In genomic region chr18:45275367-45276113, GRCh38 we compare ENCODE assay signal across 8 cellular contexts.
DNase-seq lines count a peak whose midpoint lies in the region; ATAC-seq and TF ChIP-seq lines count a peak whose summit lies in the region.

No MANE protein-coding gene starts in this region.

- no peaks in the 10 kb centered on the region for H3K79me2 ChIP-seq in neural cell (replicated peaks; ENCODE audit: insufficient read depth, low read length)

- no peak overlapping the region for H3K27ac Mint-ChIP-seq in brain

- no peak for TF ChIP-seq EP300 in neural cell (conservative IDR thresholded peaks at IDR 0.05; ENCODE audit: poor library complexity, severe bottlenecking)

- H3K36me3 ChIP-seq in neural cell (ENCODE audit: insufficient read depth, low read length), result no peaks in the 10 kb centered on the region

- no peak overlapping the region for H3K4me2 ChIP-seq in neural cell (ENCODE audit: low read length)

- DNase-seq in GM10248 (ENCODE audit: extremely low spot score), result no peak
- DNase-seq in M059J (ENCODE audit: low read depth), result peak; percentile 31
- DNase-seq in activated CD8-positive, alpha-beta memory T cell treated with anti-CD3 and anti-CD28 coated beads for 24 hours, result no peak

- no peaks in the 10 kb centered on the region for H3K4me1 Mint-ChIP-seq in brain

- H3K4me3 Mint-ChIP-seq in brain, result no peak overlapping the region

- H3K9ac ChIP-seq in neural cell (ENCODE audit: low read length), result no peak overlapping the region

- ATAC-seq in HG03196 (IDR thresholded peaks at IDR 0.05; ENCODE audit: unreplicated experiment) (no peak), GM21515 (IDR thresholded peaks at IDR 0.05; ENCODE audit: unreplicated experiment) (no peak), GM18861 (IDR thresholded peaks at IDR 0.05; ENCODE audit: unreplicated experiment) (no peak)

- no peak for TF ChIP-seq RAD21 in neural cell (conservative IDR thresholded peaks at IDR 0.05)

- no peaks in the 10 kb centered on the region for H3F3A ChIP-seq in neural cell (ENCODE audit: insufficient read depth, low read length, poor library complexity, severe bottlenecking)

- H3K9me3 Mint-ChIP-seq in brain, result peaks cover 9 to 55% (median 31%) of the 10 kb centered on the region in 5 experiments

- H3K36me3 Mint-ChIP-seq in brain, result peaks cover 9% of the 10 kb centered on the region

- H3K9me3 ChIP-seq in neural cell (ENCODE audit: low read length), result no peaks in the 10 kb centered on the region

- H3K27me3 ChIP-seq in neural cell (ENCODE audit: insufficient read depth, low read depth, low read length), result no peaks in the 10 kb centered on the region

- H3K9me2 ChIP-seq in neural cell (ENCODE audit: insufficient read depth, low read length), result no peaks in the 10 kb centered on the region

- H3K4me3 ChIP-seq in neural cell (ENCODE audit: low read length), result no peak overlapping the region

- peak; percentile 52 for TF ChIP-seq CTCF in GM10248 (IDR thresholded peaks at IDR 0.05; ENCODE audit: control extremely low read depth, extremely low read depth, low read depth, missing control alignments)
- TF ChIP-seq CTCF in brain (conservative IDR thresholded peaks at IDR 0.05), result peak; percentile 29 to 73
- TF ChIP-seq CTCF in neural cell (IDR thresholded peaks at IDR 0.05; ENCODE audit: poor library complexity, severe bottlenecking), result peak; percentile 48

- H2AFZ ChIP-seq in neural cell (ENCODE audit: low read depth, low read length), result no peak overlapping the region

- POLR2A ChIA-PET in GM10248 (lab: Yijun Ruan, JAX), result no interaction called here

- no peak overlapping the region for H3K27ac ChIP-seq in neural cell (ENCODE audit: low read length)

- no peaks in the 10 kb centered on the region for H4K20me1 ChIP-seq in neural cell (ENCODE audit: insufficient read depth)

- H3K27me3 Mint-ChIP-seq in brain, result peaks cover 6% of the 10 kb centered on the region

- CTCF ChIA-PET in GM10248 (lab: Yijun Ruan, JAX), result interaction anchor here (1.0 to 3.2 kb wide), 7 partner anchors 8 to 210 kb away, joined by 3 to 20 read pairs (median 4); no protein-coding TSS in a partner anchor

TF ChIP-seq in neural cell, 6 proteins besides CTCF, POLR2A, EP300 and RAD21:
- TF ChIP-seq EZH2 (IDR thresholded peaks at IDR 0.05; ENCODE audit: borderline replicate concordance, insufficient read depth, low read length, poor library complexity, severe bottlenecking), result no peak
- no peak for TF ChIP-seq SMC3 (conservative IDR thresholded peaks at IDR 0.05; ENCODE audit: poor library complexity)
- no peak for TF ChIP-seq POLR2AphosphoS5 (IDR thresholded peaks at IDR 0.05)
- no peak for TF ChIP-seq MXI1 (conservative IDR thresholded peaks at IDR 0.05; ENCODE audit: poor library complexity, severe bottlenecking)
- no peak for TF ChIP-seq REST (IDR thresholded peaks at IDR 0.05; ENCODE audit: borderline replicate concordance)
- no peak for TF ChIP-seq TAF1 (IDR thresholded peaks at IDR 0.05; ENCODE audit: low read depth)
